Comparison of ENCODE assay signal across 9 cellular contexts in genomic region chr1:12276225-12276624, GRCh38. TPM values are rescaled to one million over a fixed set of nuclear protein-coding genes. Genes with fewer than 3 reads are reported as not detected.
DNase-seq lines count a peak whose midpoint lies in the region; ATAC-seq and TF ChIP-seq lines count a peak whose summit lies in the region.
"Had no signal": no experiment of that assay in that cellular context is flagged by ENCODE, and none has a peak within 500 bp of the region (broad histone marks: within the 10 kb centered on the region; RNA-seq: fewer than 3 reads in every experiment).

No MANE protein-coding gene starts in this region.

- no peaks in the 10 kb centered on the region for H3F3A ChIP-seq in MM.1S (ENCODE audit: insufficient read depth, low read length)

- no peak overlapping the region for H3K4me2 ChIP-seq in DND-41 (ENCODE audit: insufficient read depth, low read length)
- no peak overlapping the region for H3K4me2 ChIP-seq in MM.1S (ENCODE audit: low read depth, low read length)
- no peak overlapping the region for H3K4me2 ChIP-seq in neuronal stem cell (ENCODE audit: insufficient read depth, low read length, poor library complexity, severe bottlenecking)

- no peaks in the 10 kb centered on the region for H3K79me1 ChIP-seq in neuronal stem cell (ENCODE audit: low read depth, low read length)

- H2BK12ac ChIP-seq in neuronal stem cell (ENCODE audit: low read length), result no peak overlapping the region

- no peak overlapping the region for H4K91ac ChIP-seq in neuronal stem cell (ENCODE audit: low read depth, low read length, poor library complexity)

- DNase-seq in DND-41, result no peak
- peak; percentile 28 for DNase-seq in MM.1S
- DNase-seq in epithelial cell of proximal tubule (ENCODE audit: low read depth), result no peak
- peak; percentile 41 for DNase-seq in neuronal stem cell (ENCODE audit: low spot score)
- no peak for DNase-seq in CD1c-positive myeloid dendritic cell (ENCODE audit: extremely low spot score)

- H3K9ac ChIP-seq in DND-41 (ENCODE audit: low read depth, low read length) (no peak overlapping the region), MM.1S (ENCODE audit: low read length) (no peak overlapping the region), neuronal stem cell (ENCODE audit: low read depth, low read length, poor library complexity) (no peak overlapping the region)

- no peaks in the 10 kb centered on the region for H3K27me3 ChIP-seq in DND-41 (ENCODE audit: insufficient read depth, low read length, poor library complexity)
- H3K27me3 ChIP-seq in MM.1S (replicated peaks; ENCODE audit: insufficient read depth, low read length), result no peaks in the 10 kb centered on the region
- no peaks in the 10 kb centered on the region for H3K27me3 ChIP-seq in neuronal stem cell (ENCODE audit: control insufficient read depth in 3 of 3, insufficient read depth in 3 of 3, low read depth in 1 of 3, low read length in 3 of 3)
- H3K27me3 ChIP-seq: SJCRH30 had no signal

- H3K36me3 ChIP-seq in DND-41 (ENCODE audit: insufficient read depth, low read length) (peaks cover 67% of the 10 kb centered on the region), MM.1S (replicated peaks; ENCODE audit: insufficient read depth, low read length) (no peaks in the 10 kb centered on the region), neuronal stem cell (replicated peaks in 1 of 2; ENCODE audit: control insufficient read depth in 2 of 2, insufficient read depth in 2 of 2, low read length in 2 of 2) (peaks cover 16 to 79% of the 10 kb centered on the region in 2 donors)

- H3K14ac ChIP-seq in neuronal stem cell (ENCODE audit: low read length), result no peak overlapping the region

- H3K27ac ChIP-seq in DND-41 (ENCODE audit: low read length) (no peak overlapping the region), MM.1S (ENCODE audit: low read length) (no peak overlapping the region), neuronal stem cell (replicated peaks; ENCODE audit: low read length) (no peak overlapping the region)
- H3K27ac ChIP-seq: SJCRH30 had no signal

- no peak overlapping the region for H2AFZ ChIP-seq in DND-41 (ENCODE audit: low read depth, low read length)
- H2AFZ ChIP-seq in MM.1S (ENCODE audit: low read length), result no peak overlapping the region
- H2AFZ ChIP-seq in neuronal stem cell (ENCODE audit: low read length), result no peak overlapping the region

- no peak overlapping the region for H3K18ac ChIP-seq in neuronal stem cell (ENCODE audit: low read length)

- H2BK120ac ChIP-seq in neuronal stem cell (ENCODE audit: low read depth, low read length), result no peak overlapping the region

- H2BK15ac ChIP-seq in neuronal stem cell (ENCODE audit: low read length), result no peak overlapping the region

- H3K4ac ChIP-seq in neuronal stem cell (ENCODE audit: low read length), result no peak overlapping the region

- H3K4me1 ChIP-seq in DND-41 (ENCODE audit: insufficient read depth, low read length), result no peaks in the 10 kb centered on the region
- H3K4me1 ChIP-seq in MM.1S (ENCODE audit: low read length), result no peaks in the 10 kb centered on the region
- no peaks in the 10 kb centered on the region for H3K4me1 ChIP-seq in neuronal stem cell (ENCODE audit: control insufficient read depth in 2 of 2, insufficient read depth in 1 of 2, low read depth in 1 of 2, low read length in 2 of 2)
- H3K4me1 ChIP-seq: SJCRH30 had no signal

- H3K4me3 ChIP-seq in DND-41 (ENCODE audit: low read depth in 1 of 2, low read length in 2 of 2) (no peak overlapping the region), MM.1S (ENCODE audit: low read length) (no peak overlapping the region), epithelial cell of proximal tubule (ENCODE audit: low read depth, low read length) (no peak overlapping the region), neuronal stem cell (ENCODE audit: low read length in 2 of 2) (no peak overlapping the region)
- H3K4me3 ChIP-seq: SJCRH30 had no signal

- H4K8ac ChIP-seq in neuronal stem cell (ENCODE audit: low read depth, low read length), result no peak overlapping the region

- ATAC-seq in DND-41 (ENCODE audit: insufficient read depth, low read depth), result no peak
- no peak for ATAC-seq in GM18868 (IDR thresholded peaks at IDR 0.05; ENCODE audit: unreplicated experiment)
- no peak for ATAC-seq in HG02588 (IDR thresholded peaks at IDR 0.05; ENCODE audit: unreplicated experiment)
- ATAC-seq in HG03457 (IDR thresholded peaks at IDR 0.05; ENCODE audit: unreplicated experiment), result no peak

- H3K9me3 ChIP-seq in DND-41 (ENCODE audit: insufficient read depth, low read length, severe bottlenecking), result no peaks in the 10 kb centered on the region
- H3K9me3 ChIP-seq in MM.1S (replicated peaks; ENCODE audit: insufficient read depth, low read length), result no peaks in the 10 kb centered on the region
- no peaks in the 10 kb centered on the region for H3K9me3 ChIP-seq in neuronal stem cell (replicated peaks in 1 of 2; ENCODE audit: control insufficient read depth in 2 of 2, insufficient read depth in 1 of 2, low read depth in 1 of 2, low read length in 2 of 2)
- H3K9me3 ChIP-seq: SJCRH30 had no signal

- H3K9me2 ChIP-seq in MM.1S (replicated peaks; ENCODE audit: insufficient read depth, low read length), result no peaks in the 10 kb centered on the region

- no peak overlapping the region for H3K23ac ChIP-seq in neuronal stem cell (ENCODE audit: low read depth, low read length, poor library complexity)

- H4K20me1 ChIP-seq in DND-41 (ENCODE audit: insufficient read depth, low read length) (no peaks in the 10 kb centered on the region), MM.1S (ENCODE audit: insufficient read depth, low read length) (no peaks in the 10 kb centered on the region)

- no peak overlapping the region for H2AK5ac ChIP-seq in neuronal stem cell (ENCODE audit: low read depth, low read length)

- no CpG with 5 or more reads among the region's 7 CpGs for WGBS in neuronal stem cell (ENCODE audit: extremely low coverage in 2 of 2, insufficient read length in 2 of 2, insufficient replicate concordance in 1 of 2), 2 donors

- TF ChIP-seq CTCF in DND-41 (IDR thresholded peaks at IDR 0.05; ENCODE audit: borderline replicate concordance, extremely low read depth, low read length, poor library complexity, severe bottlenecking) (peak; percentile 20), MM.1S (IDR thresholded peaks at IDR 0.05; ENCODE audit: low read length) (peak; percentile 50), epithelial cell of proximal tubule (conservative IDR thresholded peaks at IDR 0.05; ENCODE audit: low read depth, low read length) (peak; percentile 24)

- no peak overlapping the region for H2BK5ac ChIP-seq in neuronal stem cell (ENCODE audit: low read length)

- no peaks in the 10 kb centered on the region for H3K79me2 ChIP-seq in DND-41 (ENCODE audit: insufficient read depth, low read length)
- H3K79me2 ChIP-seq in MM.1S (ENCODE audit: low read length), result no peaks in the 10 kb centered on the region

RNA-seq across cellular contexts. Expression of gene VPS13D, which starts 46.4 kb away (rescaled TPM):
- total RNA-seq in epithelial cell of proximal tubule, result 12.8 and 13.8 TPM in 2 replicates
- 4.5 TPM for polyA plus RNA-seq in neuronal stem cell (2013, experiment 1 of 2)
- polyA plus RNA-seq in neuronal stem cell (2013, experiment 2 of 2), result 4.2 TPM

Comparison
In these comparisons a context has a peak if more than half of its experiments do, and no peak if none do; other contexts are left out.
1. DNase-seq: peak in MM.1S (single experiment) and neuronal stem cell (single experiment); none in DND-41 (single experiment), epithelial cell of proximal tubule (single experiment) and CD1c-positive myeloid dendritic cell (single experiment).
2. Peak in every context shown above with its lines, with median percentiles within 50 percentile points of each other: CTCF ChIP-seq.